ENCODE assay signal across 9 cellular contexts in genomic region chr6:143098054-143098673, GRCh38. TPM values are rescaled to one million over a fixed set of nuclear protein-coding genes. Genes with fewer than 3 reads are reported as not detected.
DNase-seq lines count a peak whose midpoint lies in the region; ATAC-seq and TF ChIP-seq lines count a peak whose summit lies in the region.
"Had no signal": no experiment of that assay in that cellular context is flagged by ENCODE, and none has a peak within 500 bp of the region (broad histone marks: within the 10 kb centered on the region; RNA-seq: fewer than 3 reads in every experiment).

No MANE protein-coding gene starts in this region.

- H3K36me3 ChIP-seq in lower lobe of right lung, result no peaks in the 10 kb centered on the region
- H3K36me3 ChIP-seq in PC-9 (ENCODE audit: low read depth), result no peaks in the 10 kb centered on the region

- BruUV-seq in PC-9 (replicated peaks; lab: Mats Ljungman, UMichigan), result no TSS peak

- H2AFZ ChIP-seq in PC-9, result no peak overlapping the region

- TF ChIP-seq CTCF in lower lobe of right lung (IDR thresholded peaks at IDR 0.05) (no peak), PC-9 (conservative IDR thresholded peaks at IDR 0.05) (no peak)

- intact Hi-C loops in lower lobe of right lung (cut with DNase I), result no loop called here
- intact Hi-C loops in PC-9 (cut with micrococcal nuclease; ENCODE audit: unreplicated experiment), result no loop called here

- POLR2A ChIA-PET in PC-9 (lab: Charles Lee; ENCODE audit: unreplicated experiment), result no interaction called here

- no peaks in the 10 kb centered on the region for H3F3A ChIP-seq in PC-9 (ENCODE audit: insufficient read depth, low read depth)

- H3K27ac ChIP-seq in lower lobe of right lung, result no peak overlapping the region
- no peak overlapping the region for H3K27ac ChIP-seq in PC-9

- H3K4me1 ChIP-seq in lower lobe of right lung (no peaks in the 10 kb centered on the region), PC-9 (replicated peaks; ENCODE audit: insufficient read depth) (no peaks in the 10 kb centered on the region)

- H3K9me3 ChIP-seq in lower lobe of right lung, result no peaks in the 10 kb centered on the region
- H3K9me3 ChIP-seq in PC-9 (ENCODE audit: insufficient read depth, low read depth), result no peaks in the 10 kb centered on the region

- H4K20me1 ChIP-seq in PC-9 (ENCODE audit: insufficient read depth), result no peaks in the 10 kb centered on the region

- DNase-seq in lower lobe of right lung (no peak), PC-9 (no peak), NCI-H345 (lab: John Stamatoyannopoulos, UW) (no peak), activated gamma-delta T cell (lab: John Stamatoyannopoulos, UW) (no peak)
- DNase-seq in activated CD4-positive, alpha-beta T cell treated with anti-CD3 and anti-CD28 coated beads for 4 hours, result no peak
- DNase-seq: NCI-H146 had no signal

- ATAC-seq in GM18517 (IDR thresholded peaks at IDR 0.05; ENCODE audit: unreplicated experiment) (peak; percentile 92), GM21619 (IDR thresholded peaks at IDR 0.05; ENCODE audit: unreplicated experiment) (peak; percentile 86), HG03571 (IDR thresholded peaks at IDR 0.05; ENCODE audit: unreplicated experiment) (peak; percentile 90), lower lobe of right lung (peak; percentile 73 to 80)

- CTCF ChIA-PET in PC-9 (lab: Charles Lee), result no interaction called here

- no peak overlapping the region for H3K4me3 ChIP-seq in lower lobe of right lung
- no peak overlapping the region for H3K4me3 ChIP-seq in PC-9

- H3K4me2 ChIP-seq in PC-9, result no peak overlapping the region

- H3K9me2 ChIP-seq in PC-9 (ENCODE audit: insufficient read depth), result no peaks in the 10 kb centered on the region

- H3K27me3 ChIP-seq in lower lobe of right lung (ENCODE audit: low read depth) (no peaks in the 10 kb centered on the region), PC-9 (ENCODE audit: insufficient read depth, low read depth) (no peaks in the 10 kb centered on the region)

- H3K79me2 ChIP-seq in PC-9 (ENCODE audit: low read depth), result no peaks in the 10 kb centered on the region

RNA-seq across cellular contexts. Expression of gene AIG1, which starts 37.5 kb away (rescaled TPM):
- total RNA-seq in lower lobe of right lung (29.6 TPM), PC-9 (2021) (37.7 and 46.6 TPM in 2 replicates)
